In genomic region chr14:68925373-68925772, GRCh38 we compare ENCODE assay signal across 20 cellular contexts. TPM values are rescaled to one million over a fixed set of nuclear protein-coding genes. Genes with fewer than 3 reads are reported as not detected.
DNase-seq lines count a peak whose midpoint lies in the region; ATAC-seq and TF ChIP-seq lines count a peak whose summit lies in the region.
"Had no signal": no experiment of that assay in that cellular context is flagged by ENCODE, and none has a peak within 500 bp of the region (broad histone marks: within the 10 kb centered on the region; RNA-seq: fewer than 3 reads in every experiment).

No MANE protein-coding gene starts in this region.

- peaks cover 80% of the 10 kb centered on the region for H3K4me1 Mint-ChIP-seq in CD14-positive monocyte
- peaks cover 59% of the 10 kb centered on the region for H3K4me1 Mint-ChIP-seq in osteocyte (ENCODE audit: unreplicated experiment)
- H3K4me1 Mint-ChIP-seq: immature natural killer cell had no signal

- no peak for TF ChIP-seq POLR2A in esophagus squamous epithelium (IDR thresholded peaks at IDR 0.05)
- TF ChIP-seq POLR2A in vagina (IDR thresholded peaks at IDR 0.05) = no peak

- peak overlapping the region; percentile 70 for H3K27ac ChIP-seq in PC-9
- peak overlapping the region in 3 of 4 donors; percentile 13 to 79 (median 71) for H3K27ac ChIP-seq in esophagus squamous epithelium
- no peak overlapping the region for H3K27ac ChIP-seq in vagina
- no peak overlapping the region for H3K27ac ChIP-seq in colonic mucosa

- H3K4me3 Mint-ChIP-seq in CD14-positive monocyte = no peak overlapping the region
- no peak overlapping the region for H3K4me3 Mint-ChIP-seq in osteocyte (ENCODE audit: unreplicated experiment)
- H3K4me3 Mint-ChIP-seq: activated naive CD4-positive, alpha-beta T cell treated with anti-CD3 and anti-CD28 coated beads, Interleukin-2, amount 50 U/mL, for 24 hours; activated T-helper 1 cell treated with anti-CD3 and anti-CD28 coated beads, Interleukin-12 subunit alpha, Interleukin-12 subunit beta, Interleukin-2, Interleukin-4 antibody, amounts not matched to agents 30 ng/mL and 10 ng/mL and 1 ng/mL, durations not matched to agents 14 hours and 24 hours and 36 hours; H9; immature natural killer cell had no signal

- DNase-seq in CD14-positive monocyte (ENCODE audit: low spot score) (no peak), PC-9 (no peak), esophagus squamous epithelium (lab: John Stamatoyannopoulos, UW) (no peak), osteocyte (ENCODE audit: extremely low spot score, unreplicated experiment) (no peak), vagina (ENCODE audit: extremely low spot score in 2 of 2) (no peak), colonic mucosa (no peak)
- DNase-seq: activated CD4-positive, alpha-beta T cell treated with anti-CD3 and anti-CD28 coated beads for 1 hour; C1 segment of cervical spinal cord; H9; immature natural killer cell; NCI-H1436 treated with DMSO at 0.1 percent for 48 hours; NCI-H510A; NK-92 treated with Interleukin-12 subunit alpha and Interleukin-12 subunit beta, amount 100 ng/mL, for 24 hours; nucleus accumbens; uterus had no signal

- H3K27ac Mint-ChIP-seq in CD14-positive monocyte = peak overlapping the region in 4 of 7 donors; percentile 26 to 84 (median 56)
- H3K27ac Mint-ChIP-seq in osteocyte (ENCODE audit: unreplicated experiment) = peak overlapping the region; percentile 92
- H3K27ac Mint-ChIP-seq: activated T-helper 1 cell treated with anti-CD3 and anti-CD28 coated beads, Interleukin-12 subunit alpha, Interleukin-12 subunit beta, Interleukin-2, Interleukin-4 antibody, amounts not matched to agents 30 ng/mL and 10 ng/mL and 1 ng/mL, durations not matched to agents 14 hours and 24 hours and 36 hours; immature natural killer cell had no signal

- peak overlapping the region; percentile 45; the same call in 1 of the 2 replicates for H3K4me2 ChIP-seq in PC-9

- TF ChIP-seq CTCF in CD14-positive monocyte (IDR thresholded peaks at IDR 0.05) (no peak), PC-9 (conservative IDR thresholded peaks at IDR 0.05) (no peak), esophagus squamous epithelium (IDR thresholded peaks at IDR 0.05) (no peak), osteocyte (IDR thresholded peaks at IDR 0.05) (no peak), vagina (IDR thresholded peaks at IDR 0.05) (no peak), colonic mucosa (IDR thresholded peaks at IDR 0.05) (no peak)

- peaks cover 100% of the 10 kb centered on the region for H3K79me2 ChIP-seq in PC-9 (ENCODE audit: low read depth)

- WGBS in esophagus squamous epithelium, 2 donors = 91 to 93% methylated on average over 5 of the region's 10 CpGs

- H3K27me3 Mint-ChIP-seq in CD14-positive monocyte (ENCODE audit: low read depth in 3 of 3) (no peaks in the 10 kb centered on the region), osteocyte (ENCODE audit: unreplicated experiment) (no peaks in the 10 kb centered on the region)
- H3K27me3 Mint-ChIP-seq: activated naive CD4-positive, alpha-beta T cell treated with anti-CD3 and anti-CD28 coated beads, Interleukin-2, amount 50 U/mL, for 24 hours had no signal

- POLR2A ChIA-PET in PC-9 (lab: Charles Lee; ENCODE audit: unreplicated experiment) = interaction anchor here (1.5 kb wide), 1 partner anchor 14 kb away, joined by 15 read pairs; no protein-coding TSS in a partner anchor

- H3K9ac ChIP-seq in colonic mucosa (ENCODE audit: low read depth in 2 of 2, low read length in 2 of 2) = no peak overlapping the region

- H3K9me3 Mint-ChIP-seq in CD14-positive monocyte (peaks cover 4 to 20% (median 9%) of the 10 kb centered on the region in 7 donors), osteocyte (ENCODE audit: unreplicated experiment) (no peaks in the 10 kb centered on the region)
- H3K9me3 Mint-ChIP-seq: activated naive CD4-positive, alpha-beta T cell treated with anti-CD3 and anti-CD28 coated beads, Interleukin-2, amount 50 U/mL, for 24 hours had no signal

- H3K27me3 ChIP-seq in PC-9 (ENCODE audit: insufficient read depth, low read depth) = no peaks in the 10 kb centered on the region
- H3K27me3 ChIP-seq in esophagus squamous epithelium = no peaks in the 10 kb centered on the region
- H3K27me3 ChIP-seq in vagina = no peaks in the 10 kb centered on the region
- no peaks in the 10 kb centered on the region for H3K27me3 ChIP-seq in colonic mucosa
- H3K27me3 ChIP-seq: uterus had no signal

- peaks cover 37% of the 10 kb centered on the region for H4K20me1 ChIP-seq in PC-9 (ENCODE audit: insufficient read depth)

- H3K36me3 Mint-ChIP-seq in CD14-positive monocyte (peaks cover 39 to 58% of the 10 kb centered on the region in 2 donors), osteocyte (ENCODE audit: unreplicated experiment) (peaks cover 30% of the 10 kb centered on the region)

- H3F3A ChIP-seq in PC-9 (ENCODE audit: insufficient read depth, low read depth) = peaks cover 61% of the 10 kb centered on the region; the same call in 1 of the 2 replicates

- H3K9me3 ChIP-seq in PC-9 (ENCODE audit: insufficient read depth, low read depth) (peaks cover 5% of the 10 kb centered on the region; the same call in 1 of the 2 replicates), esophagus squamous epithelium (peaks cover 0 to 7% (median 0%) of the 10 kb centered on the region in 3 donors), vagina (no peaks in the 10 kb centered on the region), colonic mucosa (no peaks in the 10 kb centered on the region)
- H3K9me3 ChIP-seq: uterus had no signal

- peaks cover 47% of the 10 kb centered on the region for H3K4me1 ChIP-seq in PC-9 (replicated peaks; ENCODE audit: insufficient read depth)
- H3K4me1 ChIP-seq in esophagus squamous epithelium = peaks cover 6 to 65% (median 18%) of the 10 kb centered on the region in 3 donors
- peaks cover 37% of the 10 kb centered on the region for H3K4me1 ChIP-seq in vagina
- H3K4me1 ChIP-seq in colonic mucosa = peaks cover 8% of the 10 kb centered on the region

- H3K9me2 ChIP-seq in PC-9 (ENCODE audit: insufficient read depth) = no peaks in the 10 kb centered on the region

- H3K4me3 ChIP-seq in PC-9 (no peak overlapping the region), esophagus squamous epithelium (no peak overlapping the region), vagina (no peak overlapping the region), colonic mucosa (no peak overlapping the region)
- H3K4me3 ChIP-seq: K562, uterus had no signal

- H2AFZ ChIP-seq in PC-9 = no peak overlapping the region

- intact Hi-C loops in CD14-positive monocyte (cut with micrococcal nuclease) = loop anchor here in 1 of 2 donors (10.0 kb wide), 1 partner anchor 241 kb away; no protein-coding TSS in a partner anchor
- intact Hi-C loops in PC-9 (cut with micrococcal nuclease; ENCODE audit: unreplicated experiment) = no loop called here
- intact Hi-C loops in esophagus squamous epithelium (cut with DNase I) = no loop called here
- intact Hi-C loops in vagina (cut with DNase I) = no loop called here
- intact Hi-C loops in colonic mucosa (cut with DNase I) = no loop called here

- ATAC-seq in GM21447 (IDR thresholded peaks at IDR 0.05; ENCODE audit: unreplicated experiment) = no peak
- no peak for ATAC-seq in HG02759 (IDR thresholded peaks at IDR 0.05; ENCODE audit: unreplicated experiment)
- ATAC-seq: K562 had no signal

- BruUV-seq in PC-9 (replicated peaks; lab: Mats Ljungman, UMichigan) = no TSS peak

- peaks cover 40% of the 10 kb centered on the region for H3K36me3 ChIP-seq in PC-9 (ENCODE audit: low read depth)
- peaks cover 0 to 54% (median 5%) of the 10 kb centered on the region in 3 donors for H3K36me3 ChIP-seq in esophagus squamous epithelium
- peaks cover 0 to 8% of the 10 kb centered on the region in 2 donors for H3K36me3 ChIP-seq in vagina
- H3K36me3 ChIP-seq in colonic mucosa = no peaks in the 10 kb centered on the region
- H3K36me3 ChIP-seq: uterus had no signal

- CTCF ChIA-PET in PC-9 (lab: Charles Lee) = interaction anchor here (0.7 to 3.3 kb wide), 2 partner anchors 13 to 15 kb away, joined by 13 to 19 read pairs; no protein-coding TSS in a partner anchor

RNA-seq across cellular contexts. Expression of gene ACTN1, which starts 53.7 kb away (rescaled TPM):
- polyA plus RNA-seq in CD14-positive monocyte = 10 to 100 TPM; 41.4 to 75.0 TPM
- total RNA-seq in PC-9 (2021) (314 and 323 TPM in 2 replicates), esophagus squamous epithelium (100 to 1,000 TPM; 118 to 145 (median 131) TPM), osteocyte (371 and 380 TPM in 2 replicates), vagina (209 TPM), colonic mucosa (100 to 1,000 TPM; 106 to 185 TPM)

Comparison
In these comparisons a context has a peak if more than half of its experiments do, and no peak if none do; other contexts are left out.
1. H3K27ac ChIP-seq: peak in PC-9 (single experiment) and esophagus squamous epithelium (3 of 4); none in vagina (single experiment) and colonic mucosa (single experiment).